In the genomic region with DNA sequence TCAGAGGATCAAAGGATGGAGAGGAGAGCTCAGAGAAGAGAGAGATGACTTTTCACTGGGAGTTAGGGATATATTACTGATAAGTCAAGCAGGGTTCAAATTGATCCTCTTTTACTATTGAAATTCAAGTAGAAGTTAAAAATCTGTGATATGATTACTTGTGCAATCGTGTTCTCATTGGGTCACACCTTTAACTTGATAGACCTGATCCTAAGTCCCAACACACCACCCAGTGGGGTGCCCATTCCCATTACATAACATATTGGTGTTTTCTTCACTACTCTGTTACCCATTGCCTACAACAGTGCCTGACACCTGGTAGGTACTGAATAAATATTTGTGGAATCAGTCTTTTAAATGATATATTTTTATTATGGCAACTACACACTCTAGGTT, we compare ENCODE assay signal across 22 cellular contexts.
DNase-seq lines count a peak whose midpoint lies in the region; ATAC-seq and TF ChIP-seq lines count a peak whose summit lies in the region.
"Had no signal": no experiment of that assay in that cellular context is flagged by ENCODE, and none has a peak within 500 bp of the region (broad histone marks: within the 10 kb centered on the region; RNA-seq: fewer than 3 reads in every experiment).

No MANE protein-coding gene starts in this region.

- H3K36me3 ChIP-seq in Loucy (ENCODE audit: insufficient read depth, low read length): no peaks in the 10 kb centered on the region
- H3K36me3 ChIP-seq: SJSA1 had no signal

- H4K20me1 ChIP-seq in Loucy (ENCODE audit: insufficient read depth, low read length, poor library complexity, severe bottlenecking): no peaks in the 10 kb centered on the region

- intact Hi-C loops in CD14-positive monocyte (cut with micrococcal nuclease): loop anchor here in 1 of 2 donors (10.0 kb wide), 1 partner anchor 61 kb away; no protein-coding TSS in a partner anchor
- intact Hi-C loops in dorsolateral prefrontal cortex (cut with DNase I): no loop called here

- H3K4me2 ChIP-seq in Loucy (ENCODE audit: low read depth, low read length, poor library complexity, severe bottlenecking): peak overlapping the region; percentile 42
- H3K4me2 ChIP-seq: A549 had no signal

- no peaks in the 10 kb centered on the region for H3K9me2 ChIP-seq in Loucy (replicated peaks; ENCODE audit: low read depth, low read length)

- no peak for ATAC-seq in HG02970 (IDR thresholded peaks at IDR 0.05; ENCODE audit: low FRiP score, unreplicated experiment)
- ATAC-seq: A549, GM12878 had no signal

- H3K27ac ChIP-seq in dorsolateral prefrontal cortex (peak overlapping the region in 58 of 59 donors; percentile 29 to 97 (median 81)), substantia nigra (ENCODE audit: low read depth, low read length, poor library complexity, severe bottlenecking) (peak overlapping the region; percentile 88)
- H3K27ac ChIP-seq: A549, GM23248, SJSA1 had no signal

- H3K36me3 Mint-ChIP-seq in CD14-positive monocyte: no peaks in the 10 kb centered on the region
- H3K36me3 Mint-ChIP-seq: IgD-negative memory B cell had no signal

- DNase-seq in CD14-positive monocyte (ENCODE audit: low spot score): no peak
- no peak for DNase-seq in dorsolateral prefrontal cortex
- no peak for DNase-seq in substantia nigra (lab: John Stamatoyannopoulos, UW)
- DNase-seq in activated naive CD4-positive, alpha-beta T cell treated with Interleukin-2 at 50 U/mL for 16 hours: no peak
- no peak for DNase-seq in C1 segment of cervical spinal cord (lab: John Stamatoyannopoulos, UW)
- DNase-seq: CD4-positive, alpha-beta T cell; COR-L47; DMS 273 treated with DMSO at 0.1 percent for 48 hours; DND-41; GM23248; H9; Karpas-422; NCI-H1417 treated with DMSO at 0.1 percent for 48 hours; NCI-H187; NCI-H446 had no signal

- no peaks in the 10 kb centered on the region for H3K27me3 Mint-ChIP-seq in CD14-positive monocyte (ENCODE audit: low read depth in 3 of 3)
- H3K27me3 Mint-ChIP-seq: B cell; CD4-positive, alpha-beta T cell; IgD-negative memory B cell had no signal

- peak overlapping the region; percentile 22 for H3K9ac ChIP-seq in Loucy (ENCODE audit: low read depth, low read length, poor library complexity, severe bottlenecking)
- H3K9ac ChIP-seq: GM23248 had no signal

- no peak for TF ChIP-seq CTCF in CD14-positive monocyte (IDR thresholded peaks at IDR 0.05)
- no peak for TF ChIP-seq CTCF in Loucy (conservative IDR thresholded peaks at IDR 0.05; ENCODE audit: low read length)
- TF ChIP-seq CTCF in dorsolateral prefrontal cortex (IDR thresholded peaks at IDR 0.05 in 54 of 56, conservative IDR thresholded peaks at IDR 0.05 in 2 of 56; ENCODE audit: low read depth in 1 of 56, partially characterized antibody in 56 of 56): no peak

- peaks cover 35% of the 10 kb centered on the region for H3K4me1 ChIP-seq in Loucy (ENCODE audit: insufficient read depth, low read length, poor library complexity, severe bottlenecking)
- H3K4me1 ChIP-seq: A549 had no signal

- H3K4me1 Mint-ChIP-seq in CD14-positive monocyte: peaks cover 74% of the 10 kb centered on the region
- H3K4me1 Mint-ChIP-seq: H9 had no signal

- H3K79me2 ChIP-seq in Loucy (ENCODE audit: insufficient read depth, low read length): no peaks in the 10 kb centered on the region

- H3K4me3 Mint-ChIP-seq in CD14-positive monocyte: peak overlapping the region in 1 of 2 donors; percentile 64
- H3K4me3 Mint-ChIP-seq: B cell; CD4-positive, alpha-beta T cell; H9; IgD-negative memory B cell had no signal

- peak overlapping the region; percentile 73 to 92 (median 88) for H3K27ac Mint-ChIP-seq in CD14-positive monocyte
- H3K27ac Mint-ChIP-seq: B cell; CD4-positive, alpha-beta T cell; IgD-negative memory B cell had no signal

- H3K4me3 ChIP-seq in Loucy (ENCODE audit: low read length, poor library complexity, severe bottlenecking): no peak overlapping the region
- peak overlapping the region in 1 of 59 donors; percentile 12 for H3K4me3 ChIP-seq in dorsolateral prefrontal cortex
- H3K4me3 ChIP-seq: A549, GM12878, GM23248, SJSA1 had no signal

- H3K9me3 ChIP-seq in Loucy (ENCODE audit: insufficient read depth, low read depth, low read length): no peaks in the 10 kb centered on the region
- H3K9me3 ChIP-seq: A549, SJSA1 had no signal

- H3K9me3 Mint-ChIP-seq in CD14-positive monocyte: no peaks in the 10 kb centered on the region
- H3K9me3 Mint-ChIP-seq: CD4-positive, alpha-beta T cell; H9; IgD-negative memory B cell had no signal

- H2AFZ ChIP-seq in Loucy (ENCODE audit: low read length): no peak overlapping the region

- H3K27me3 ChIP-seq in Loucy (ENCODE audit: insufficient read depth, low read length, poor library complexity, severe bottlenecking) (no peaks in the 10 kb centered on the region), dorsolateral prefrontal cortex (no peaks in the 10 kb centered on the region)
- H3K27me3 ChIP-seq: SJSA1 had no signal

- H3F3A ChIP-seq in Loucy (ENCODE audit: low read depth): no peaks in the 10 kb centered on the region; the same call in 1 of the 2 replicates
